23 cellular contexts compared by ENCODE assay signal in the genomic region with DNA sequence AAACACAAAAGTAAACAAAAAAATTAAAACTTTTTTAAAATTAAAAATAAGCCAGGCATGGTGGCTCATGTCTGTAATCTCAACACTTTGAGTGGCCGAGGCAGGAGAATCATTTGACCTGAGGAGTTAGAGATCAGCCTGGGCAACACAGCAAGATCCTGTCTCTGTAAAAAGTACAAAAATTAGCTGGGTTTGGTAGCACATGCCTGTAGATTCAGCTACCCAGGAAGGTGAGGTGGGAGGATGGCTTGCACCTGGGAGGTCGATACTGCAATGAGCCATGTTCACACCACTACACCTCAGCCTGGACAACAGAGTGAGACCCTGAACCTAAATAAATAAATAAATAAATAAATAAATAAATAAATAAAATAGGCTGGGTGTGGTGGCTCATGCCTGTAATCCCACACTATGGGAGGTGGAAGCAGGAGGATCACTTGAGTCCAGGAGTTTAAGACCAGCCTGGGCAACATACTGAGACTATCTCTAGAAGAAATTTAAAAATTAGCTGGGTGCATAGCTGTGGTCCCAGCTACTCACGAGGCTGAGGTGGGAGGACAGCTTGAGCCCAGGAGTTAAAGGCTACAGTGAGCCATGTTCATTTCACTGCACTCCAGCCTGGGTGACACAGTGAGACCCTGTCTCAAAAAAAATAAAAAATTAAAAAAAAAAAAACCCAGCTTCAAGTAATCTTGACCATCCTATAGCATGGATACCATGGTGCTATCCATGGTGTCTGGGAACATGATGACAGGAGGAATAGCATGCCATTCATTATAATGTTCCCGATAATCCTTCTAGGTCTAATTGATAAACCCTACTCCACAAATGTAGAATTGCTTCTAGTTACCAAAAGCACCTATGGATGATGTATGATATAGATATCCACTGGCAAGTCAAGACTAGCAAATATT.
"Had no signal": no experiment of that assay in that cellular context is flagged by ENCODE, and none has a peak within 500 bp of the region (broad histone marks: within the 10 kb centered on the region; RNA-seq: fewer than 3 reads in every experiment).

No MANE protein-coding gene starts in this region.

- H3K36me3 ChIP-seq: left ventricle myocardium inferior, suprapubic skin, tibial nerve had no signal

- H3K27ac ChIP-seq: body of pancreas, hepatocyte, left ventricle myocardium inferior, suprapubic skin had no signal

- H3K9me3 ChIP-seq: body of pancreas, left ventricle myocardium inferior, suprapubic skin, tibial nerve had no signal

- H3K27me3 ChIP-seq: body of pancreas, suprapubic skin, tibial nerve had no signal

- ATAC-seq: activated CD4-positive, CD25-positive, alpha-beta regulatory T cell treated with anti-CD3 and anti-CD28 coated beads, Interleukin-2, amount 50 U/mL, for 24 hours; activated naive CD8-positive, alpha-beta T cell treated with anti-CD3 and anti-CD28 coated beads, Interleukin-2, amount 50 U/mL, for 24 hours; body of pancreas had no signal

- H2AFZ ChIP-seq: hepatocyte had no signal

- H3K4me2 ChIP-seq: hepatocyte had no signal

- DNase-seq: activated CD4-positive, alpha-beta memory T cell treated with anti-CD3 and anti-CD28 coated beads, Interleukin-2, amount 10 ng/mL, durations not matched to agents 7 days and 5 days; activated CD4-positive, alpha-beta T cell treated with anti-CD3 and anti-CD28 coated beads, Interleukin-2, amount 10 ng/mL, durations not matched to agents 24 days and 14 days; activated gamma-delta T cell; activated naive CD4-positive, alpha-beta T cell treated with anti-CD3 and anti-CD28 coated beads, Interleukin-2, amount 50 U/mL, for 16 hours; activated naive CD8-positive, alpha-beta T cell treated with anti-CD3 and anti-CD28 coated beads, Interleukin-2, amount 50 U/mL, for 24 hours; anterior cingulate cortex; body of pancreas; dermis blood vessel endothelial cell; effector CD8-positive, alpha-beta T cell; erythroblast; foreskin fibroblast; immature natural killer cell; left ventricle myocardium inferior; nephron progenitor cell; occipital lobe; posterior cingulate gyrus; retina; stimulated activated CD4-positive, alpha-beta T cell treated with anti-CD3 and anti-CD28 coated beads, Interleukin-12 subunit alpha, Interleukin-12 subunit beta, amount 100 ng/mL, for 4 hours; stimulated activated CD4-positive, alpha-beta T cell treated with anti-CD3 and anti-CD28 coated beads, Interleukin-4, amount 100 ng/mL, for 4 hours had no signal

- H3K4me3 ChIP-seq: body of pancreas, hepatocyte, left ventricle myocardium inferior, suprapubic skin, tibial nerve had no signal
